Comparison of ENCODE assay signal across 23 cellular contexts in genomic region chr2:17805717-17806354, GRCh38. TPM values are rescaled to one million over a fixed set of nuclear protein-coding genes. Genes with fewer than 3 reads are reported as not detected.
DNase-seq lines count a peak whose midpoint lies in the region; ATAC-seq, FAIRE-seq and TF ChIP-seq lines count a peak whose summit lies in the region.
"Had no signal": no experiment of that assay in that cellular context is flagged by ENCODE, and none has a peak within 500 bp of the region (broad histone marks: within the 10 kb centered on the region; RNA-seq: fewer than 3 reads in every experiment).

No MANE protein-coding gene starts in this region.

- H3K4me3 Mint-ChIP-seq in nephron: peak overlapping the region in 1 of 3 experiments; percentile 8
- H3K4me3 Mint-ChIP-seq: activated CD4-positive, alpha-beta T cell treated with anti-CD3 and anti-CD28 coated beads, Interleukin-2, amount 10 ng/mL, durations not matched to agents 24 days and 14 days had no signal

- no peaks in the 10 kb centered on the region for H3K9me3 Mint-ChIP-seq in nephron
- H3K9me3 Mint-ChIP-seq: activated CD4-positive, alpha-beta T cell treated with anti-CD3 and anti-CD28 coated beads, Interleukin-2, amount 10 ng/mL, durations not matched to agents 24 days and 14 days had no signal

- peaks cover 45% of the 10 kb centered on the region for H3K4me1 Mint-ChIP-seq in nephron
- H3K4me1 Mint-ChIP-seq: activated CD4-positive, alpha-beta T cell treated with anti-CD3 and anti-CD28 coated beads, Interleukin-2, amount 10 ng/mL, durations not matched to agents 24 days and 14 days had no signal

- H3K27me3 Mint-ChIP-seq in nephron (ENCODE audit: low read depth): no peaks in the 10 kb centered on the region

- H3K27ac Mint-ChIP-seq in nephron: peak overlapping the region; percentile 21 to 51 (median 50)
- H3K27ac Mint-ChIP-seq: activated CD4-positive, alpha-beta T cell treated with anti-CD3 and anti-CD28 coated beads, Interleukin-2, amount 10 ng/mL, durations not matched to agents 24 days and 14 days had no signal

- 0 out of 2 replicates have a peak overlapping the region, but pooled peaks have one; percentile 19 for H3K27ac ChIP-seq in VCaP
- H3K27ac ChIP-seq: psoas muscle, suprapubic skin had no signal

- H3K36me3 Mint-ChIP-seq in nephron (ENCODE audit: low read depth): no peaks in the 10 kb centered on the region

- TF ChIP-seq CTCF in VCaP (conservative IDR thresholded peaks at IDR 0.05): no peak
- TF ChIP-seq CTCF in nephron (IDR thresholded peaks at IDR 0.05; ENCODE audit: unreplicated experiment in 3 of 3): no peak

- DNase-seq in GM12891 (ENCODE audit: insufficient read length, low spot score) (no peak), retina (no peak)
- DNase-seq: activated CD4-positive, alpha-beta T cell treated with anti-CD3 and anti-CD28 coated beads, Interleukin-2, amount 10 ng/mL, durations not matched to agents 24 days and 14 days; activated naive CD4-positive, alpha-beta T cell; amniotic stem cell; GOT3; MM.1S; NCI-H187; psoas muscle; stimulated activated CD8-positive, alpha-beta memory T cell treated with anti-CD3 and anti-CD28 coated beads, Interleukin-4, amount 100 ng/mL, for 48 hours had no signal

- TF ChIP-seq POLR2A in GM12891 (IDR thresholded peaks at IDR 0.05; ENCODE audit: low read depth, low read length): no peak

- ATAC-seq in HG02798 (IDR thresholded peaks at IDR 0.05; ENCODE audit: poor library complexity, unreplicated experiment): peak; percentile 37
- ATAC-seq in esophagus mucosa: no peak
- no peak for ATAC-seq in GM21423 (IDR thresholded peaks at IDR 0.05; ENCODE audit: unreplicated experiment)

- peak; percentile 57 for FAIRE-seq in GM12891 (lab: Jason Lieb, UNC)
- FAIRE-seq: TTC549 had no signal

TF ChIP-seq in GM12891, 5 proteins besides CTCF, POLR2A, EP300 and RAD21:
- TF ChIP-seq TAF1 (IDR thresholded peaks at IDR 0.05; ENCODE audit: low read depth, low read length): no peak
- TF ChIP-seq PAX5 (IDR thresholded peaks at IDR 0.05; ENCODE audit: insufficient read depth, low read length, severe bottlenecking): no peak
- TF ChIP-seq POLR2AphosphoS5 (IDR thresholded peaks at IDR 0.05; ENCODE audit: low read depth, low read length): no peak
- TF ChIP-seq POU2F2 (IDR thresholded peaks at IDR 0.05; ENCODE audit: low read depth, low read length): no peak
- TF ChIP-seq SPI1 (IDR thresholded peaks at IDR 0.05; ENCODE audit: low read depth, low read length): no peak
TF ChIP-seq in GM12891: peak in this region for 0.

RNA-seq across cellular contexts. Expression of gene MSGN1, which starts 10.4 kb away (rescaled TPM):
- not detected for polyA plus RNA-seq in GM12891 (2012; ENCODE audit: low read depth, missing spikeins)
- total RNA-seq in esophagus mucosa: not detected
- total RNA-seq: activated CD4-positive, alpha-beta T cell treated with anti-CD3 and anti-CD28 coated beads, Interleukin-2, amount 10 ng/mL, durations not matched to agents 24 days and 14 days; dermis microvascular lymphatic vessel endothelial cell; fibroblast of villous mesenchyme; kidney epithelial cell; mesenteric fat pad; psoas muscle; RPMI7951; suprapubic skin had no signal
- polyA plus RNA-seq: neural cell, psoas muscle had no signal

RNA-seq across cellular contexts. Expression of gene GEN1, which starts 51.9 kb away (rescaled TPM):
- polyA plus RNA-seq in GM12891 (2012; ENCODE audit: low read depth, missing spikeins): 8.2 TPM
- 18.1 TPM for total RNA-seq in esophagus mucosa

RNA-seq across cellular contexts. Expression of gene SMC6, which starts 52.2 kb away (rescaled TPM):
- polyA plus RNA-seq in GM12891 (2012; ENCODE audit: low read depth, missing spikeins): 15.9 TPM
- total RNA-seq in esophagus mucosa: 24.4 TPM
